In genomic region chr6:158644227-158645063, GRCh38 we compare ENCODE assay signal across 8 cellular contexts. TPM values are rescaled to one million over a fixed set of nuclear protein-coding genes. Genes with fewer than 3 reads are reported as not detected.
DNase-seq lines count a peak whose midpoint lies in the region; ATAC-seq and TF ChIP-seq lines count a peak whose summit lies in the region.

Gene DYNLT1 (minus strand): TSS chr6:158644743. CDS start chr6:158644708, 35 bp downstream.

- peak within 1 kb of the TSS; percentile 96 to 100 (median 99) for H3K4me3 Mint-ChIP-seq in CD4-positive, CD25-positive, alpha-beta regulatory T cell

- TF ChIP-seq CTCF in lung (IDR thresholded peaks at IDR 0.05; ENCODE audit: control extremely low read depth, extremely low read depth), result no peak

- H3K4me3 ChIP-seq in CD4-positive, CD25-positive, alpha-beta regulatory T cell (ENCODE audit: low read depth, low read length), result peak within 1 kb of the TSS; percentile 98
- H3K4me3 ChIP-seq in lung, result peak within 1 kb of the TSS; percentile 87

- no peaks in the 10 kb centered on the region for H3K27me3 ChIP-seq in CD4-positive, CD25-positive, alpha-beta regulatory T cell (ENCODE audit: control insufficient read depth, insufficient read depth, low read length)
- H3K27me3 ChIP-seq in lung (ENCODE audit: control insufficient read depth, insufficient read depth), result no peaks in the 10 kb centered on the region

- H3K27ac ChIP-seq in CD4-positive, CD25-positive, alpha-beta regulatory T cell (ENCODE audit: insufficient read depth, low read length, poor library complexity, severe bottlenecking), result peak within 1 kb of the TSS; percentile 96
- H3K27ac ChIP-seq in lung (ENCODE audit: low read depth in 1 of 2, low read length in 1 of 2), result peak within 1 kb of the TSS; percentile 98 to 99

- peak; percentile 74 to 76 for ATAC-seq in CD4-positive, CD25-positive, alpha-beta regulatory T cell (ENCODE audit: low read depth in 2 of 2)
- ATAC-seq in GM19372 (IDR thresholded peaks at IDR 0.05; ENCODE audit: low read depth, unreplicated experiment) (peak; percentile 70), HG03521 (IDR thresholded peaks at IDR 0.05; ENCODE audit: unreplicated experiment) (peak; percentile 64), lung (ENCODE audit: insufficient read depth, low FRiP score) (peak; percentile 93)

- peaks cover under 1% of the 10 kb centered on the region for H3K27me3 Mint-ChIP-seq in CD4-positive, CD25-positive, alpha-beta regulatory T cell

- H3K4me1 ChIP-seq in CD4-positive, CD25-positive, alpha-beta regulatory T cell (ENCODE audit: control insufficient read depth, insufficient read depth, low read length, poor library complexity, severe bottlenecking), result peaks cover 57% of the 10 kb centered on the region
- H3K4me1 ChIP-seq in lung (ENCODE audit: control insufficient read depth in 2 of 2, insufficient read depth in 2 of 2, low read length in 2 of 2), result peaks cover 9 to 15% of the 10 kb centered on the region in 2 donors

- H3K36me3 Mint-ChIP-seq in CD4-positive, CD25-positive, alpha-beta regulatory T cell, result peaks cover 16% of the 10 kb centered on the region

- no peaks in the 10 kb centered on the region for H3K9me3 ChIP-seq in CD4-positive, CD25-positive, alpha-beta regulatory T cell (ENCODE audit: control insufficient read depth in 2 of 2, low read length in 2 of 2)
- H3K9me3 ChIP-seq in lung (ENCODE audit: control insufficient read depth in 2 of 2, insufficient read depth in 1 of 2, low read length in 1 of 2), result peaks cover 0 to 2% of the 10 kb centered on the region in 2 donors

- peaks cover 10% of the 10 kb centered on the region for H3K36me3 ChIP-seq in CD4-positive, CD25-positive, alpha-beta regulatory T cell (ENCODE audit: control insufficient read depth, insufficient read depth, low read length)
- H3K36me3 ChIP-seq in lung (ENCODE audit: control insufficient read depth in 2 of 2, insufficient read depth in 2 of 2, low read length in 2 of 2), result peaks cover 0 to 8% of the 10 kb centered on the region in 2 donors

- WGBS in lung, 2 donors, result 0% methylated on average over 67 to 82 of the region's 82 CpGs

- peaks cover 33 to 76% (median 53%) of the 10 kb centered on the region in 4 donors for H3K4me1 Mint-ChIP-seq in CD4-positive, CD25-positive, alpha-beta regulatory T cell

- peaks cover 0 to 5% (median 0%) of the 10 kb centered on the region in 7 donors for H3K9me3 Mint-ChIP-seq in CD4-positive, CD25-positive, alpha-beta regulatory T cell

- H3K27ac Mint-ChIP-seq in CD4-positive, CD25-positive, alpha-beta regulatory T cell, result peak within 1 kb of the TSS; percentile 98 to 99 (median 98)

- peak; percentile 81 to 87 (median 86) for DNase-seq in CD4-positive, CD25-positive, alpha-beta regulatory T cell
- DNase-seq in NCI-H82 treated with DMSO at 0.1 percent for 48 hours (lab: John Stamatoyannopoulos, UW; ENCODE audit: unreplicated experiment), result peak; percentile 84
- DNase-seq in activated CD8-positive, alpha-beta memory T cell treated with anti-CD3 and anti-CD28 coated beads for 1 hour (ENCODE audit: extremely low read depth in 1 of 2, low read depth in 1 of 2), result peak; percentile 60 to 84
- DNase-seq in effector CD4-positive, alpha-beta T cell, result peak; percentile 76
- DNase-seq in lung (ENCODE audit: low spot score), result peak; percentile 92
- DNase-seq in stimulated activated CD4-positive, alpha-beta T cell treated with anti-CD3 and anti-CD28 coated beads, TNF-alpha, amount 100 ng/mL, for 4 hours (ENCODE audit: low read depth in 3 of 3), result peak; percentile 74 to 86 (median 81)

RNA-seq across cellular contexts. Expression of gene DYNLT1, which starts in this region (rescaled TPM):
- total RNA-seq in CD4-positive, CD25-positive, alpha-beta regulatory T cell, result 123 TPM
- 100 to 1,000 TPM; 103 to 127 (median 113) TPM for polyA plus RNA-seq in CD4-positive, CD25-positive, alpha-beta regulatory T cell
- total RNA-seq in lung, result 100 to 1,000 TPM in 1 of 2 donors, 10 to 100 TPM in 1; 83.4 to 145 TPM
- polyA plus RNA-seq in lung, result 100 to 1,000 TPM; 253 to 268 TPM

Comparison
In these comparisons a context has a peak if more than half of its experiments do, and no peak if none do; other contexts are left out.
1. Peak in every context shown above with its lines: DNase-seq, ATAC-seq, H3K4me3 ChIP-seq and H3K27ac ChIP-seq.